ENCODE assay signal across 25 cellular contexts in genomic region chr4:44160776-44161377, GRCh38.
"Had no signal": no experiment of that assay in that cellular context is flagged by ENCODE, and none has a peak within 500 bp of the region (broad histone marks: within the 10 kb centered on the region; RNA-seq: fewer than 3 reads in every experiment).

No MANE protein-coding gene starts in this region.

- H3K4me3 ChIP-seq: colonic mucosa, esophagus muscularis mucosa, heart right ventricle, lower lobe of right lung, neural progenitor cell, right lobe of liver, thoracic aorta, transverse colon, upper lobe of right lung, uterus had no signal

- H3K27me3 ChIP-seq: colonic mucosa, esophagus muscularis mucosa, heart right ventricle, neural progenitor cell, right lobe of liver, transverse colon, upper lobe of right lung, uterus had no signal

- H3K27ac ChIP-seq: colonic mucosa, esophagus muscularis mucosa, heart right ventricle, lower lobe of right lung, neural progenitor cell, parathyroid adenoma, right lobe of liver, thoracic aorta, transverse colon, upper lobe of right lung, uterus had no signal

- H3K9me3 ChIP-seq: colonic mucosa, esophagus muscularis mucosa, lower lobe of right lung, right lobe of liver, thoracic aorta, transverse colon, upper lobe of right lung, uterus had no signal

- H3K36me3 ChIP-seq: colonic mucosa, esophagus muscularis mucosa, heart right ventricle, lower lobe of right lung, neural progenitor cell, right lobe of liver, thoracic aorta, transverse colon, upper lobe of right lung, uterus had no signal

- H3K4me1 ChIP-seq: colonic mucosa, heart right ventricle, lower lobe of right lung, neural progenitor cell, parathyroid adenoma, right lobe of liver, transverse colon, upper lobe of right lung, uterus had no signal

- DNase-seq: colonic mucosa; effector memory CD8-positive, alpha-beta T cell; foreskin melanocyte; glutamatergic neuron; heart right ventricle; hypothalamus; immature natural killer cell; islet precursor cell; left ventricle myocardium superior; lower lobe of right lung; mesenchymal stem cell; midbrain; naive thymus-derived CD4-positive, alpha-beta T cell; right lobe of liver; small intestine; stimulated activated CD4-positive, alpha-beta T cell treated with anti-CD3 and anti-CD28 coated beads, Interleukin-15, amount 100 ng/mL, for 24 hours; stimulated activated CD4-positive, alpha-beta T cell treated with anti-CD3 and anti-CD28 coated beads, Interleukin-2, amount 100 ng/mL, for 48 hours; stimulated activated naive B cell treated with anti-CD40 and anti-IgM and Interleukin-4, amounts not matched to agents 10 μg/mL and 1 μg/mL and 100 μg/mL, for 72 hours; transverse colon; upper lobe of right lung; uterus had no signal

- ATAC-seq: effector memory CD8-positive, alpha-beta T cell; heart right ventricle; left ventricle myocardium superior; lower lobe of right lung; naive thymus-derived CD4-positive, alpha-beta T cell; right lobe of liver; stimulated activated naive B cell treated with anti-CD40 and anti-IgM and Interleukin-4, amounts not matched to agents 10 μg/mL and 1 μg/mL and 100 μg/mL, for 72 hours; upper lobe of right lung had no signal
